In the genomic region with DNA sequence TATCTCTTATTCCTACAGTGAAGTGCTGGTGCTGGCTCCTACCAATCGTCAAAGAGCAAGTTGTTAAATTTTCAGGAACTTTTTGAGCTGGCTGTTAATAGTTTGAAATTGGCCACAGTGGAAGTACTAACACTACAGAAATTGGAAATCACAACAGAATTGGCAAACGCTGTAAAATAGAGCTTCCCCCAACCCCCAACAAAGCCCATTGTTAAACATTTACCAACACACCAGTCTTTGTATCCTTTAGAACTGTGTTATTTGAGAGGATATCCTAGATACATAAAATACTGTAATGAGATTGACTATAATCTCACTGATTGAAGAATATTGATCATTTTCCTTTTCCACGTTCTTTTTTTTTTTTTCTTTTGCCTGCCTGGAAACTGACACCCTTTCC, we compare ENCODE assay signal across 16 cellular contexts.
"Had no signal": no experiment of that assay in that cellular context is flagged by ENCODE, and none has a peak within 500 bp of the region (broad histone marks: within the 10 kb centered on the region; RNA-seq: fewer than 3 reads in every experiment).

No MANE protein-coding gene starts in this region.

- H3K4me3 ChIP-seq: ascending aorta, hepatocyte, left ventricle myocardium inferior, tibial nerve, uterus had no signal

- H3K9me3 Mint-ChIP-seq: activated B cell treated with CpG ODN at 0.5 μM for 24 hours; stimulated activated memory B cell treated with anti-CD40 and anti-IgM and Interleukin-4, amounts not matched to agents 10 μg/mL and 1 μg/mL and 100 μg/mL, for 72 hours; T-helper 1 cell treated with Interleukin-12 subunit alpha and Interleukin-12 subunit beta and Interleukin-4 antibody, amounts not matched to agents 30 μg/mL and 1 μg/mL, for 36 hours had no signal

- DNase-seq: activated B cell treated with CpG ODN at 0.5 μM for 24 hours; activated CD4-positive, alpha-beta T cell treated with anti-CD3 and anti-CD28 coated beads for 48 hours; activated CD8-positive, alpha-beta memory T cell treated with anti-CD3 and anti-CD28 coated beads, Interleukin-2, amount 50 U/mL, for 4 hours; activated CD8-positive, alpha-beta T cell treated with anti-CD3 and anti-CD28 coated beads, Interleukin-2, amount 10 ng/mL, durations not matched to agents 7 days and 5 days; activated gamma-delta T cell; activated T-cell treated with anti-CD3 and anti-CD28 coated beads, Interleukin-2, amount 50 U/mL, for 48 hours; kidney; left ventricle myocardium inferior; mesenchymal stem cell; stimulated activated CD4-positive, alpha-beta T cell treated with anti-CD3 and anti-CD28 coated beads, Interleukin-12 subunit alpha, Interleukin-12 subunit beta, amount 100 ng/mL, for 4 hours; uterus had no signal

- H3K4me3 Mint-ChIP-seq: activated B cell treated with CpG ODN at 0.5 μM for 24 hours; activated CD8-positive, alpha-beta T cell treated with anti-CD3 and anti-CD28 coated beads, Interleukin-2, amount 10 ng/mL, durations not matched to agents 7 days and 5 days; stimulated activated memory B cell treated with anti-CD40 and anti-IgM and Interleukin-4, amounts not matched to agents 10 μg/mL and 1 μg/mL and 100 μg/mL, for 72 hours had no signal

- H3K9me3 ChIP-seq: ascending aorta, left ventricle myocardium inferior, uterus had no signal

- ATAC-seq: stimulated activated memory B cell treated with anti-CD40 and anti-IgM and Interleukin-4, amounts not matched to agents 10 μg/mL and 1 μg/mL and 100 μg/mL, for 72 hours had no signal

- H3K4me1 Mint-ChIP-seq: activated B cell treated with CpG ODN at 0.5 μM for 24 hours; stimulated activated memory B cell treated with anti-CD40 and anti-IgM and Interleukin-4, amounts not matched to agents 10 μg/mL and 1 μg/mL and 100 μg/mL, for 72 hours had no signal

- H3K4me1 ChIP-seq: ascending aorta, tibial nerve, uterus had no signal

- H3K27ac ChIP-seq: ascending aorta, hepatocyte, left ventricle myocardium inferior, tibial nerve, uterus had no signal

- H3K36me3 ChIP-seq: ascending aorta, tibial nerve, uterus had no signal

- H3K27ac Mint-ChIP-seq: activated B cell treated with CpG ODN at 0.5 μM for 24 hours; activated CD8-positive, alpha-beta T cell treated with anti-CD3 and anti-CD28 coated beads, Interleukin-2, amount 10 ng/mL, durations not matched to agents 7 days and 5 days; stimulated activated memory B cell treated with anti-CD40 and anti-IgM and Interleukin-4, amounts not matched to agents 10 μg/mL and 1 μg/mL and 100 μg/mL, for 72 hours had no signal

- H3K36me3 Mint-ChIP-seq: stimulated activated memory B cell treated with anti-CD40 and anti-IgM and Interleukin-4, amounts not matched to agents 10 μg/mL and 1 μg/mL and 100 μg/mL, for 72 hours had no signal

- H3K27me3 ChIP-seq: ascending aorta, hepatocyte, tibial nerve, uterus had no signal

- H3K27me3 Mint-ChIP-seq: activated B cell treated with CpG ODN at 0.5 μM for 24 hours; stimulated activated memory B cell treated with anti-CD40 and anti-IgM and Interleukin-4, amounts not matched to agents 10 μg/mL and 1 μg/mL and 100 μg/mL, for 72 hours had no signal
